Comparison of ENCODE assay signal across 8 cellular contexts in the genomic region with DNA sequence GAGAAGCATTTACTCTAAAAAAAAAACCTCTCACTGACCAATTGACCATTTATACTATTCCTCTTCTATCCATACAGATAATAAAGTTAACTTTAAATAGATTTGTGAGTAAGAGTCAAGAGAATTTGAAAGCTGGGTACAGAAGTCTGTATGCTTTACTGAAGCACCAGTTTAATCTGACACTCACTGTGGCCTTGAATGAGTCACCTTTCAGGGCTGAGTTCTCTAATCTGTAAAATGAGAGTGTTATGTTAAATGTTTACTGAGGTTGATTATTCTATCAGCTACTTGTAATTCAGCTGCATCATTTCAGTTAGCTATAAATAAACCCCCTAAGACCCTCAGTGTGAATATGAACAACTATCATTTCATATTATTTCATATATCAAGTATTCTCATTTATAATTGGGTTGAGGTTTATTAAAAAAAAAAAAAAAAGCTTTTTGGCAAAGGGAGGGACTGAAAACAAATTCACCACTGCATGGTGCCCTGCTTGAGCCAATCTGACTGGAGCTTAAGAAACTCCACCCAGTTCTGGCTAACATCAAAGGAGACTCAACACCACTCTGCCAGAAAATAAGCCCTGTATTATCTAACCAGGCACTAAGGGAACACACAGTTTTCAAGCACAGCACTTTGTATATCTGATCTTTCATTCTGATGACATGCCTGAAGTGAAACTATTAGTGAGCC. TPM values are rescaled to one million over a fixed set of nuclear protein-coding genes. Genes with fewer than 3 reads are reported as not detected.
DNase-seq lines count a peak whose midpoint lies in the region; ATAC-seq and TF ChIP-seq lines count a peak whose summit lies in the region.

No MANE protein-coding gene starts in this region.

- BruUV-seq in PC-9 (replicated peaks; lab: Mats Ljungman, UMichigan), result no TSS peak

- POLR2A ChIA-PET in PC-9 (lab: Charles Lee; ENCODE audit: unreplicated experiment), result interaction anchor here (0.6 kb wide), 1 partner anchor 16 kb away, joined by 5 read pairs; no protein-coding TSS in a partner anchor

- no peaks in the 10 kb centered on the region for H3K36me3 ChIP-seq in PC-9 (ENCODE audit: low read depth)

- H3K4me1 ChIP-seq in PC-9 (replicated peaks; ENCODE audit: insufficient read depth), result peaks cover 29% of the 10 kb centered on the region

- H4K20me1 ChIP-seq in PC-9 (ENCODE audit: insufficient read depth), result peaks cover 13% of the 10 kb centered on the region; the same call in 1 of the 2 replicates

- H3K9me3 ChIP-seq in PC-9 (ENCODE audit: insufficient read depth, low read depth), result no peaks in the 10 kb centered on the region

- ATAC-seq in GM21381 (IDR thresholded peaks at IDR 0.05; ENCODE audit: unreplicated experiment), result no peak
- ATAC-seq in GM21786 (IDR thresholded peaks at IDR 0.05; ENCODE audit: unreplicated experiment), result no peak
- no peak for ATAC-seq in GM21526 (IDR thresholded peaks at IDR 0.05; ENCODE audit: low FRiP score, unreplicated experiment)

- H3K9me3 Mint-ChIP-seq in progenitor cell of endocrine pancreas (ENCODE audit: low read depth), result no peaks in the 10 kb centered on the region

- H3K27me3 Mint-ChIP-seq in progenitor cell of endocrine pancreas, result no peaks in the 10 kb centered on the region

- peak overlapping the region; percentile 40 for H3K4me2 ChIP-seq in PC-9

- peaks cover 8% of the 10 kb centered on the region for H3K36me3 Mint-ChIP-seq in progenitor cell of endocrine pancreas (ENCODE audit: insufficient read depth)

- no peak for TF ChIP-seq CTCF in PC-9 (conservative IDR thresholded peaks at IDR 0.05)
- TF ChIP-seq CTCF in progenitor cell of endocrine pancreas (IDR thresholded peaks at IDR 0.05; ENCODE audit: unreplicated experiment), result no peak

- peaks cover 28% of the 10 kb centered on the region; the same call in 1 of the 2 replicates for H3F3A ChIP-seq in PC-9 (ENCODE audit: insufficient read depth, low read depth)

- peak overlapping the region; percentile 79 for H3K27ac Mint-ChIP-seq in progenitor cell of endocrine pancreas

- intact Hi-C loops in PC-9 (cut with micrococcal nuclease; ENCODE audit: unreplicated experiment), result no loop called here

- peak overlapping the region; percentile 34 for H3K27ac ChIP-seq in PC-9

- H3K4me3 ChIP-seq in PC-9, result no peak overlapping the region

- H3K4me3 Mint-ChIP-seq in progenitor cell of endocrine pancreas (ENCODE audit: low read depth), result no peak overlapping the region

- no peaks in the 10 kb centered on the region for H3K27me3 ChIP-seq in PC-9 (ENCODE audit: insufficient read depth, low read depth)

- DNase-seq in EH (ENCODE audit: low read depth) (peak; percentile 88), PC-9 (peak in 1 of 2 experiments; percentile 65), fibroblast of gingiva (ENCODE audit: low read depth) (peak; percentile 54), progenitor cell of endocrine pancreas (ENCODE audit: low spot score, unreplicated experiment) (no peak), germinal center (ENCODE audit: low spot score) (no peak)

- no peak overlapping the region for H2AFZ ChIP-seq in PC-9

- H3K79me2 ChIP-seq in PC-9 (ENCODE audit: low read depth), result peaks cover 57% of the 10 kb centered on the region

- H3K9me2 ChIP-seq in PC-9 (ENCODE audit: insufficient read depth), result no peaks in the 10 kb centered on the region

- H3K4me1 Mint-ChIP-seq in progenitor cell of endocrine pancreas (ENCODE audit: low read depth), result peaks cover 28% of the 10 kb centered on the region

- CTCF ChIA-PET in PC-9 (lab: Charles Lee), result interaction anchor here (0.6 to 1.5 kb wide), 4 partner anchors 23 to 232 kb away, joined by 3 to 14 read pairs (median 4); no protein-coding TSS in a partner anchor

RNA-seq across cellular contexts. Expression of gene MAP4, which starts 2.8 kb away (rescaled TPM):
- 157 and 187 TPM in 2 replicates for total RNA-seq in PC-9 (2021)
- total RNA-seq in progenitor cell of endocrine pancreas, result 121 and 127 TPM in 2 replicates

Comparison
In these comparisons a context has a peak if more than half of its experiments do, and no peak if none do; other contexts are left out.
1. DNase-seq: peak in EH (single experiment) and fibroblast of gingiva (single experiment); none in progenitor cell of endocrine pancreas (single experiment) and germinal center (single experiment).